18 cellular contexts compared by ENCODE assay signal in genomic region chr2:48284624-48285212, GRCh38. TPM values are rescaled to one million over a fixed set of nuclear protein-coding genes. Genes with fewer than 3 reads are reported as not detected.
DNase-seq lines count a peak whose midpoint lies in the region; ATAC-seq and TF ChIP-seq lines count a peak whose summit lies in the region.
"Had no signal": no experiment of that assay in that cellular context is flagged by ENCODE, and none has a peak within 500 bp of the region (broad histone marks: within the 10 kb centered on the region; RNA-seq: fewer than 3 reads in every experiment).

No MANE protein-coding gene starts in this region.

- 0 out of 2 replicates have a peak overlapping the region, but pooled peaks have one; percentile 24 for H3K4me3 Mint-ChIP-seq in WTC11
- H3K4me3 Mint-ChIP-seq in glutamatergic neuron (ENCODE audit: unreplicated experiment), result peak overlapping the region; percentile 48
- H3K4me3 Mint-ChIP-seq: B cell; CD4-positive, CD25-positive, alpha-beta regulatory T cell; IgD-negative memory B cell had no signal

- no peaks in the 10 kb centered on the region for H3K9me3 ChIP-seq in parathyroid adenoma (ENCODE audit: control insufficient read depth, low read length)
- H3K9me3 ChIP-seq: SK-N-SH had no signal

- no peaks in the 10 kb centered on the region for H3K4me1 ChIP-seq in parathyroid adenoma
- no peaks in the 10 kb centered on the region for H3K4me1 ChIP-seq in foreskin keratinocyte

- H3K27me3 Mint-ChIP-seq in WTC11 (ENCODE audit: low read depth) (peaks cover 6% of the 10 kb centered on the region), glutamatergic neuron (ENCODE audit: unreplicated experiment) (peaks cover 3% of the 10 kb centered on the region)
- H3K27me3 Mint-ChIP-seq: B cell; CD4-positive, CD25-positive, alpha-beta regulatory T cell; IgD-negative memory B cell had no signal

- H3K4me2 ChIP-seq in parathyroid adenoma (ENCODE audit: low read length), result no peak overlapping the region
- H3K4me2 ChIP-seq: SK-N-SH had no signal

- H3K4me1 Mint-ChIP-seq in WTC11 (peaks cover 31% of the 10 kb centered on the region), glutamatergic neuron (ENCODE audit: low read depth, unreplicated experiment) (peaks cover 16% of the 10 kb centered on the region)

- ATAC-seq in WTC11 (peak; percentile 28), foreskin keratinocyte (no peak), HG02623 (IDR thresholded peaks at IDR 0.05; ENCODE audit: unreplicated experiment) (no peak)

- no peaks in the 10 kb centered on the region for H3K79me2 ChIP-seq in parathyroid adenoma

- CTCF ChIA-PET in WTC11 (lab: Charles Lee), result interaction anchor here (1.5 kb wide), 1 partner anchor 178 kb away, joined by 4 read pairs; no protein-coding TSS in a partner anchor

- H3K36me3 Mint-ChIP-seq in WTC11, result no peaks in the 10 kb centered on the region
- H3K36me3 Mint-ChIP-seq in glutamatergic neuron (ENCODE audit: unreplicated experiment), result peaks cover 3% of the 10 kb centered on the region
- H3K36me3 Mint-ChIP-seq: IgD-negative memory B cell had no signal

- no peak for TF ChIP-seq CTCF in WTC11 (IDR thresholded peaks at IDR 0.05)
- TF ChIP-seq CTCF in glutamatergic neuron (IDR thresholded peaks at IDR 0.05; ENCODE audit: partially characterized antibody, unreplicated experiment), result no peak
- no peak for TF ChIP-seq CTCF in parathyroid adenoma (IDR thresholded peaks at IDR 0.05)
- TF ChIP-seq CTCF in foreskin keratinocyte (conservative IDR thresholded peaks at IDR 0.05), result no peak

- POLR2A ChIA-PET in WTC11 (lab: Charles Lee), result no interaction called here

- peak overlapping the region; percentile 62; the same call in 1 of the 2 replicates for H3K27ac Mint-ChIP-seq in WTC11
- peak overlapping the region; percentile 87 for H3K27ac Mint-ChIP-seq in glutamatergic neuron (ENCODE audit: unreplicated experiment)
- H3K27ac Mint-ChIP-seq: B cell; CD4-positive, CD25-positive, alpha-beta regulatory T cell had no signal

- no peaks in the 10 kb centered on the region for H3K27me3 ChIP-seq in parathyroid adenoma (ENCODE audit: control insufficient read depth, insufficient read depth, low read length)
- H3K27me3 ChIP-seq in foreskin keratinocyte, result no peaks in the 10 kb centered on the region

- peak overlapping the region; percentile 15 for H3K4me3 ChIP-seq in parathyroid adenoma (ENCODE audit: low read depth, low read length)

- H3K27ac ChIP-seq in parathyroid adenoma, result no peak overlapping the region
- H3K27ac ChIP-seq in foreskin keratinocyte, result no peak overlapping the region
- H3K27ac ChIP-seq: 22Rv1 had no signal

- H3K36me3 ChIP-seq in parathyroid adenoma (ENCODE audit: control insufficient read depth, insufficient read depth, low read length), result no peaks in the 10 kb centered on the region

- H3K9ac ChIP-seq in parathyroid adenoma, result no peak overlapping the region
- H3K9ac ChIP-seq: SK-N-SH had no signal

- H3K9me3 Mint-ChIP-seq in WTC11, result peaks cover 25% of the 10 kb centered on the region
- peaks cover 3% of the 10 kb centered on the region for H3K9me3 Mint-ChIP-seq in glutamatergic neuron (ENCODE audit: unreplicated experiment)

- DNase-seq in DMS 273 (lab: John Stamatoyannopoulos, UW; ENCODE audit: unreplicated experiment) (peak; percentile 43), DMS 273 treated with DMSO at 0.1 percent for 48 hours (lab: John Stamatoyannopoulos, UW) (no peak), WTC11 (ENCODE audit: low spot score) (no peak), glutamatergic neuron (peak; percentile 15), foreskin keratinocyte (no peak)
- DNase-seq in activated naive CD4-positive, alpha-beta T cell treated with anti-CD3 and anti-CD28 coated beads, Interleukin-2, amount 50 U/mL, for 16 hours, result no peak
- DNase-seq: CD4-positive, CD25-positive, alpha-beta regulatory T cell; DMS79 treated with DMSO at 0.1 percent for 48 hours; NCI-H1105 treated with DMSO at 0.1 percent for 48 hours; NCI-H187 treated with DMSO at 0.1 percent for 48 hours; NCI-H446; NCI-H774; SK-N-SH had no signal

- peak overlapping the region; percentile 30 for H2AFZ ChIP-seq in parathyroid adenoma

TF ChIP-seq in WTC11, 78 proteins besides CTCF, POLR2A, EP300 and RAD21:
- TF ChIP-seq ZSCAN18 (CRISPR knock-in tag; IDR thresholded peaks at IDR 0.05) (0 out of 2 replicates have a peak, but pooled peaks have one; percentile 25), SMAD3 (CRISPR knock-in tag; IDR thresholded peaks at IDR 0.05; ENCODE audit: borderline replicate concordance) (no peak), E2F4 (CRISPR knock-in tag; IDR thresholded peaks at IDR 0.05; ENCODE audit: borderline replicate concordance, low read depth) (no peak), STAT6 (CRISPR knock-in tag; conservative IDR thresholded peaks at IDR 0.05; ENCODE audit: low read depth) (no peak), ATF6 (CRISPR knock-in tag; IDR thresholded peaks at IDR 0.05) (no peak), MAX (CRISPR knock-in tag; IDR thresholded peaks at IDR 0.05) (no peak), USF2 (CRISPR knock-in tag; IDR thresholded peaks at IDR 0.05) (peak; percentile 46; the same call in 1 of the 2 replicates)

RNA-seq across cellular contexts. Expression of gene FOXN2, which starts 29.8 kb away (rescaled TPM):
- total RNA-seq in WTC11 (2021), result 16.9 to 22.8 TPM (median 20.3 TPM) in 3 replicates
- 60.3 TPM for total RNA-seq in glutamatergic neuron (ENCODE audit: unreplicated experiment)
- total RNA-seq in foreskin keratinocyte, result 28.4 and 29.3 TPM in 2 replicates
- polyA plus RNA-seq in foreskin keratinocyte, result 2.8 and 4.2 TPM in 2 replicates

Comparison
In these comparisons a context has a peak if more than half of its experiments do, and no peak if none do; other contexts are left out.
1. DNase-seq: peak in DMS 273 (single experiment) and glutamatergic neuron (single experiment); none in DMS 273 treated with DMSO at 0.1 percent for 48 hours (single experiment), WTC11 (single experiment), activated naive CD4-positive, alpha-beta T cell treated with anti-CD3 and anti-CD28 coated beads, Interleukin-2, amount 50 U/mL, for 16 hours (single experiment) and foreskin keratinocyte (0 of 2).